Comparison of ENCODE assay signal across 1 cellular context in genomic region chr9:124222918-124223720, GRCh38.
A peak's percentile ranks its signal among the peaks of the same experiment; 100 is the strongest.
TF ChIP-seq lines count a peak whose summit lies in the region.

No MANE protein-coding gene starts in this region.

TF ChIP-seq in HepG2, 621 proteins besides CTCF, POLR2A, EP300 and RAD21 (continued from another document and continues in another):
- peak; percentile 84; the same call in 1 of the 2 replicates for TF ChIP-seq SNAPC4 (CRISPR knock-in tag; IDR thresholded peaks at IDR 0.05)
- no peak for TF ChIP-seq FOXK2 (IDR thresholded peaks at IDR 0.05)
- peak; percentile 66; the same call in 1 of the 2 replicates for TF ChIP-seq ZSCAN25 (CRISPR knock-in tag; IDR thresholded peaks at IDR 0.05)
- TF ChIP-seq RBAK (CRISPR knock-in tag; IDR thresholded peaks at IDR 0.05) = 0 out of 2 replicates have a peak, but pooled peaks have one; percentile 34
- TF ChIP-seq FOXA3 (CRISPR knock-in tag; IDR thresholded peaks at IDR 0.05) = peak; percentile 92
- TF ChIP-seq RARG (CRISPR knock-in tag; IDR thresholded peaks at IDR 0.05; ENCODE audit: low read depth) = no peak
- peak; percentile 62 for TF ChIP-seq ZNF781 (CRISPR knock-in tag; IDR thresholded peaks at IDR 0.05; ENCODE audit: borderline replicate concordance, not compliant biosample characterization)
- no peak for TF ChIP-seq TAF15 (IDR thresholded peaks at IDR 0.05; ENCODE audit: low read depth, low read length, poor library complexity, severe bottlenecking)
- TF ChIP-seq JUND (CRISPR knock-in tag; IDR thresholded peaks at IDR 0.05) = peak; percentile 80
- TF ChIP-seq NRL (CRISPR knock-in tag; IDR thresholded peaks at IDR 0.05; ENCODE audit: borderline replicate concordance) = peak; percentile 48; the same call in 1 of the 2 replicates
- TF ChIP-seq ZNF574 (CRISPR knock-in tag; IDR thresholded peaks at IDR 0.05) = peak; percentile 82
- no peak for TF ChIP-seq ZNF382 (CRISPR knock-in tag; IDR thresholded peaks at IDR 0.05; ENCODE audit: borderline replicate concordance)
- peak; percentile 95 for TF ChIP-seq PITX1 (CRISPR knock-in tag; IDR thresholded peaks at IDR 0.05)
- no peak for TF ChIP-seq EZH2 (conservative IDR thresholded peaks at IDR 0.05; ENCODE audit: low read depth, low read length)
- peak; percentile 84; the same call in 1 of the 2 replicates for TF ChIP-seq RFXAP (CRISPR knock-in tag; IDR thresholded peaks at IDR 0.05; ENCODE audit: borderline replicate concordance)
- peak; percentile 54; the same call in 1 of the 2 replicates for TF ChIP-seq ZBTB33 (CRISPR knock-in tag; IDR thresholded peaks at IDR 0.05)
- TF ChIP-seq ZBTB40 (IDR thresholded peaks at IDR 0.05) = no peak
- peak; percentile 57 for TF ChIP-seq ZBTB40 (CRISPR knock-in tag; IDR thresholded peaks at IDR 0.05)
- TF ChIP-seq ZNF546 (CRISPR knock-in tag; conservative IDR thresholded peaks at IDR 0.05) = no peak
- TF ChIP-seq TOPORS (CRISPR knock-in tag; IDR thresholded peaks at IDR 0.05) = 0 out of 2 replicates have a peak, but pooled peaks have one; percentile 77
- TF ChIP-seq MXD3 (CRISPR knock-in tag; IDR thresholded peaks at IDR 0.05) = no peak
- no peak for TF ChIP-seq ZNF816 (CRISPR knock-in tag; IDR thresholded peaks at IDR 0.05; ENCODE audit: borderline replicate concordance)
- no peak; the same call in 1 of the 2 replicates for TF ChIP-seq ZBTB25 (CRISPR knock-in tag; IDR thresholded peaks at IDR 0.05)
- TF ChIP-seq NCOA1 (CRISPR knock-in tag; IDR thresholded peaks at IDR 0.05) = 0 out of 2 replicates have a peak, but pooled peaks have one; percentile 29
- TF ChIP-seq TGIF2 (CRISPR knock-in tag; IDR thresholded peaks at IDR 0.05) = peak; percentile 71; the same call in 1 of the 2 replicates
- peak; percentile 85 for TF ChIP-seq XRCC5 (optimal IDR thresholded peaks at IDR 0.05; ENCODE audit: low read length)
- peak; percentile 68; the same call in 1 of the 2 replicates for TF ChIP-seq SMAD3 (CRISPR knock-in tag; IDR thresholded peaks at IDR 0.05)
- TF ChIP-seq SP1 (IDR thresholded peaks at IDR 0.05) = no peak
- TF ChIP-seq SP1 (CRISPR knock-in tag; IDR thresholded peaks at IDR 0.05) = peak; percentile 42; the same call in 1 of the 2 replicates
- TF ChIP-seq DRAP1 (CRISPR knock-in tag; IDR thresholded peaks at IDR 0.05) = no peak
- no peak for TF ChIP-seq ATF7 (IDR thresholded peaks at IDR 0.05)
- peak; percentile 84 for TF ChIP-seq ATF7 (CRISPR knock-in tag; IDR thresholded peaks at IDR 0.05)
- peak; percentile 88 for TF ChIP-seq HOXD1 (CRISPR knock-in tag; IDR thresholded peaks at IDR 0.05)
- peak; percentile 84 for TF ChIP-seq ZNF878 (CRISPR knock-in tag; IDR thresholded peaks at IDR 0.05)
- TF ChIP-seq RARA (CRISPR knock-in tag; IDR thresholded peaks at IDR 0.05) = peak; percentile 89
- peak; percentile 61; the same call in 1 of the 2 replicates for TF ChIP-seq TBX3 (IDR thresholded peaks at IDR 0.05; ENCODE audit: borderline replicate concordance)
- peak; percentile 95 for TF ChIP-seq FOXO1 (CRISPR knock-in tag; IDR thresholded peaks at IDR 0.05)
- TF ChIP-seq POLR2AphosphoS2 (IDR thresholded peaks at IDR 0.05; ENCODE audit: low read depth, low read length) = no peak
- TF ChIP-seq ZNF3 (CRISPR knock-in tag; IDR thresholded peaks at IDR 0.05) = no peak
- TF ChIP-seq ZNF616 (CRISPR knock-in tag; IDR thresholded peaks at IDR 0.05; ENCODE audit: low read depth) = no peak
- TF ChIP-seq RNF2 (conservative IDR thresholded peaks at IDR 0.05; ENCODE audit: low read depth) = no peak
- peak; percentile 78 for TF ChIP-seq ZBTB38 (CRISPR knock-in tag; IDR thresholded peaks at IDR 0.05)
- no peak for TF ChIP-seq ZNF121 (CRISPR knock-in tag; IDR thresholded peaks at IDR 0.05)
- TF ChIP-seq DNMT3B (CRISPR knock-in tag; conservative IDR thresholded peaks at IDR 0.05) = no peak
